10 cellular contexts compared by ENCODE assay signal in genomic region chr6:81241717-81242116, GRCh38.
DNase-seq lines count a peak whose midpoint lies in the region; ATAC-seq, FAIRE-seq and TF ChIP-seq lines count a peak whose summit lies in the region.
"Had no signal": no experiment of that assay in that cellular context is flagged by ENCODE, and none has a peak within 500 bp of the region (broad histone marks: within the 10 kb centered on the region; RNA-seq: fewer than 3 reads in every experiment).

No MANE protein-coding gene starts in this region.

- no peaks in the 10 kb centered on the region for H3K27me3 ChIP-seq in bronchial epithelial cell (ENCODE audit: control insufficient read depth, insufficient read depth, low read length)
- H3K27me3 ChIP-seq in gastrocnemius medialis, result no peaks in the 10 kb centered on the region

- intact Hi-C loops in gastrocnemius medialis (cut with DNase I; ENCODE audit: low total_unique reads), result no loop called here

- no peaks in the 10 kb centered on the region for H3K4me1 ChIP-seq in gastrocnemius medialis

- H3K4me3 ChIP-seq in bronchial epithelial cell (ENCODE audit: low read depth, low read length) (no peak overlapping the region), gastrocnemius medialis (no peak overlapping the region)

- no peak overlapping the region for H3K27ac Mint-ChIP-seq in nephron progenitor cell

- H3K27me3 Mint-ChIP-seq in nephron progenitor cell (ENCODE audit: low read depth, poor library complexity), result peaks cover 8% of the 10 kb centered on the region

- in situ Hi-C loops in gastrocnemius medialis (cut with MboI; ENCODE audit: low sequenced_read_pairs in 4 of 4), result no loop called here

- no peaks in the 10 kb centered on the region for H3K9me3 Mint-ChIP-seq in nephron progenitor cell

- H3K27ac ChIP-seq in gastrocnemius medialis, result no peak overlapping the region

- FAIRE-seq in G401.6 (lab: Jason Lieb, UNC), result peak; percentile 62
- FAIRE-seq in bronchial epithelial cell (lab: Jason Lieb, UNC), result no peak
- FAIRE-seq: frontal cortex had no signal

- H3K4me1 Mint-ChIP-seq in nephron progenitor cell, result no peaks in the 10 kb centered on the region

- H3K9me3 ChIP-seq in gastrocnemius medialis, result no peaks in the 10 kb centered on the region

- H3K36me3 Mint-ChIP-seq in nephron progenitor cell (ENCODE audit: low read depth), result no peaks in the 10 kb centered on the region

- TF ChIP-seq POLR2A in gastrocnemius medialis (IDR thresholded peaks at IDR 0.05), result no peak

- no peak overlapping the region for H3K4me3 Mint-ChIP-seq in nephron progenitor cell

- H3K36me3 ChIP-seq in bronchial epithelial cell (ENCODE audit: control insufficient read depth, insufficient read depth, low read length) (no peaks in the 10 kb centered on the region), gastrocnemius medialis (no peaks in the 10 kb centered on the region)

- ATAC-seq in GM21786 (IDR thresholded peaks at IDR 0.05; ENCODE audit: unreplicated experiment) (no peak), HG03460 (IDR thresholded peaks at IDR 0.05; ENCODE audit: unreplicated experiment) (no peak), gastrocnemius medialis (no peak)

- DNase-seq in NAMALWA (ENCODE audit: low spot score), result peak; percentile 9
- DNase-seq in bronchial epithelial cell (ENCODE audit: low read depth), result peak; percentile 32
- no peak for DNase-seq in nephron progenitor cell
- DNase-seq in gastrocnemius medialis, result no peak
- DNase-seq in middle frontal gyrus (ENCODE audit: extremely low spot score, low spot score), result no peak
- DNase-seq: GOT3 had no signal

- TF ChIP-seq CTCF in bronchial epithelial cell (IDR thresholded peaks at IDR 0.05; ENCODE audit: insufficient read depth, low read length, severe bottlenecking) (peak; percentile 8), nephron progenitor cell (IDR thresholded peaks at IDR 0.05) (peak; percentile 42), gastrocnemius medialis (IDR thresholded peaks at IDR 0.05 in 4 of 5, conservative IDR thresholded peaks at IDR 0.05 in 1 of 5) (peak in 1 of 5 experiments; percentile 29)

Comparison
In these comparisons a context has a peak if more than half of its experiments do, and no peak if none do; other contexts are left out.
1. DNase-seq: peak in NAMALWA (single experiment) and bronchial epithelial cell (single experiment); none in nephron progenitor cell (single experiment), gastrocnemius medialis (0 of 2) and middle frontal gyrus (single experiment).